32 cellular contexts compared by ENCODE assay signal in genomic region chr13:60612593-60612992, GRCh38.
"Had no signal": no experiment of that assay in that cellular context is flagged by ENCODE, and none has a peak within 500 bp of the region (broad histone marks: within the 10 kb centered on the region; RNA-seq: fewer than 3 reads in every experiment).

No MANE protein-coding gene starts in this region.

- H3K4me3 ChIP-seq: cardiac muscle cell, colonic mucosa, mucosa of descending colon, pancreas, prostate gland, sigmoid colon, smooth muscle cell, stomach, thyroid gland, upper lobe of left lung, vagina had no signal

- DNase-seq: activated CD4-positive, alpha-beta T cell treated with anti-CD3 and anti-CD28 coated beads, Interleukin-2, amount 10 ng/mL, durations not matched to agents 7 days and 5 days; activated CD8-positive, alpha-beta T cell treated with anti-CD3 and anti-CD28 coated beads for 36 hours; activated naive CD8-positive, alpha-beta T cell treated with anti-CD3 and anti-CD28 coated beads, Interleukin-2, amount 50 U/mL, for 24 hours; activated T-cell treated with anti-CD3 and anti-CD28 coated beads, Interleukin-2, amount 50 U/mL, for 4 hours; anterior cingulate cortex; cerebellar nuclear complex; colonic mucosa; effector CD8-positive, alpha-beta T cell; foreskin melanocyte; left cardiac atrium; left ventricle myocardium superior; mucosa of descending colon; pancreas; retina; sigmoid colon; stimulated activated CD4-positive, alpha-beta T cell treated with anti-CD3 and anti-CD28 coated beads, Interleukin-2, amount 100 ng/mL, for 24 hours; stimulated activated naive B cell treated with anti-CD40 and anti-IgM and Interleukin-4, amounts not matched to agents 10 μg/mL and 1 μg/mL and 100 μg/mL, for 72 hours; stomach; T-cell; thyroid gland; upper lobe of left lung had no signal

- ATAC-seq: activated CD4-positive, CD25-positive, alpha-beta regulatory T cell treated with anti-CD3 and anti-CD28 coated beads, Interleukin-2, amount 50 U/mL, for 24 hours; activated CD8-positive, alpha-beta T cell treated with anti-CD3 and anti-CD28 coated beads for 36 hours; activated naive CD8-positive, alpha-beta T cell treated with anti-CD3 and anti-CD28 coated beads, Interleukin-2, amount 50 U/mL, for 24 hours; activated T-cell treated with anti-CD3 and anti-CD28 coated beads, Interleukin-2, amount 50 U/mL, for 4 hours; left ventricle myocardium superior; mucosa of descending colon; natural killer cell treated with Interleukin-12 subunit alpha and Interleukin-12 subunit beta and Interleukin-15 and Interleukin-18, amount 100 ng/mL, for 72 hours; pancreas; stimulated activated naive B cell treated with anti-CD40 and anti-IgM and Interleukin-4, amounts not matched to agents 10 μg/mL and 1 μg/mL and 100 μg/mL, for 72 hours; T-cell had no signal

- H3K27ac ChIP-seq: cardiac muscle cell, colonic mucosa, epithelial cell of prostate, neutrophil, pancreas, prostate gland, sigmoid colon, stomach, thyroid gland, upper lobe of left lung, vagina, VCaP had no signal

- H3K36me3 ChIP-seq: cardiac muscle cell, colonic mucosa, neutrophil, pancreas, prostate gland, sigmoid colon, stomach, thyroid gland, upper lobe of left lung, vagina had no signal

- H3K9me3 ChIP-seq: colonic mucosa, mucosa of descending colon, neutrophil, pancreas, prostate gland, sigmoid colon, stomach, thyroid gland, upper lobe of left lung, vagina had no signal

- H3K27me3 ChIP-seq: cardiac muscle cell, colonic mucosa, neutrophil, sigmoid colon, stomach, thyroid gland, upper lobe of left lung, vagina had no signal

- H3K4me1 ChIP-seq: colonic mucosa, pancreas, prostate gland, stomach, thyroid gland, upper lobe of left lung, vagina had no signal

- H3K4me2 ChIP-seq: smooth muscle cell had no signal

- FAIRE-seq: endometrium, keratinocyte, pancreas had no signal
